In genomic region chr1:211281322-211282022, GRCh38 we compare ENCODE assay signal across 16 cellular contexts. TPM values are rescaled to one million over a fixed set of nuclear protein-coding genes. Genes with fewer than 3 reads are reported as not detected.
A peak's percentile ranks its signal among the peaks of the same experiment; 100 is the strongest.
DNase-seq lines count a peak whose midpoint lies in the region; TF ChIP-seq lines count a peak whose summit lies in the region.
"Had no signal": no experiment of that assay in that cellular context is flagged by ENCODE, and none has a peak within 500 bp of the region (broad histone marks: within the 10 kb centered on the region; RNA-seq: fewer than 3 reads in every experiment).

No MANE protein-coding gene starts in this region.

- H3K79me2 ChIP-seq in MM.1S (ENCODE audit: low read length) = peaks cover 24% of the 10 kb centered on the region

- TF ChIP-seq CTCF in MM.1S (IDR thresholded peaks at IDR 0.05; ENCODE audit: low read length) = no peak

- no peak overlapping the region for H3K4me3 Mint-ChIP-seq in activated CD4-positive, alpha-beta memory T cell treated with anti-CD3 and anti-CD28 coated beads for 36 hours
- H3K4me3 Mint-ChIP-seq in activated CD4-positive, alpha-beta memory T cell treated with anti-CD3 and anti-CD28 coated beads, Interleukin-2, amount 10 ng/mL, durations not matched to agents 7 days and 5 days = no peak overlapping the region
- H3K4me3 Mint-ChIP-seq: activated naive CD4-positive, alpha-beta T cell treated with anti-CD3 and anti-CD28 coated beads for 36 hours; CD4-positive, CD25-positive, alpha-beta regulatory T cell; effector memory CD8-positive, alpha-beta T cell had no signal

- H3K36me3 ChIP-seq in MM.1S (replicated peaks; ENCODE audit: insufficient read depth, low read length) = peaks cover 3% of the 10 kb centered on the region; the same call in 1 of the 2 replicates

- H3K36me3 Mint-ChIP-seq in activated CD4-positive, alpha-beta memory T cell treated with anti-CD3 and anti-CD28 coated beads for 36 hours = peaks cover 19% of the 10 kb centered on the region
- H3K36me3 Mint-ChIP-seq in activated CD4-positive, alpha-beta memory T cell treated with anti-CD3 and anti-CD28 coated beads, Interleukin-2, amount 10 ng/mL, durations not matched to agents 7 days and 5 days (ENCODE audit: low read depth) = peaks cover 29% of the 10 kb centered on the region

- H3K4me1 Mint-ChIP-seq in activated CD4-positive, alpha-beta memory T cell treated with anti-CD3 and anti-CD28 coated beads for 36 hours (ENCODE audit: low read depth) = peaks cover 4% of the 10 kb centered on the region
- no peaks in the 10 kb centered on the region for H3K4me1 Mint-ChIP-seq in activated CD4-positive, alpha-beta memory T cell treated with anti-CD3 and anti-CD28 coated beads, Interleukin-2, amount 10 ng/mL, durations not matched to agents 7 days and 5 days

- peak overlapping the region; percentile 80 for H3K27ac ChIP-seq in MM.1S (ENCODE audit: low read length)

- peak; percentile 19 for DNase-seq in activated CD4-positive, alpha-beta memory T cell treated with anti-CD3 and anti-CD28 coated beads for 36 hours
- no peak for DNase-seq in activated CD4-positive, alpha-beta memory T cell treated with anti-CD3 and anti-CD28 coated beads, Interleukin-2, amount 10 ng/mL, durations not matched to agents 7 days and 5 days
- DNase-seq in MM.1S (no peak), fibroblast of gingiva (ENCODE audit: low read depth) (peak; percentile 5), renal cortical epithelial cell (ENCODE audit: low read depth) (peak; percentile 83), pons (ENCODE audit: low spot score) (no peak), NCI-H146 treated with DMSO at 0.1 percent for 48 hours (lab: John Stamatoyannopoulos, UW; ENCODE audit: unreplicated experiment) (no peak), HuH-7 (ENCODE audit: low spot score) (no peak)
- DNase-seq: caudate nucleus; effector memory CD8-positive, alpha-beta T cell; Karpas-422; NCI-H1417 treated with DMSO at 0.1 percent for 48 hours; NCI-H345; nucleus accumbens had no signal

- H2AFZ ChIP-seq in MM.1S (ENCODE audit: low read length) = no peak overlapping the region

- intact Hi-C loops in activated CD4-positive, alpha-beta memory T cell treated with anti-CD3 and anti-CD28 coated beads for 36 hours (cut with micrococcal nuclease) = loop anchor here (1.0 to 5.0 kb wide), 3 partner anchors 22 to 834 kb away; partner anchors contain the start of gene RCOR3

- H3K9me3 Mint-ChIP-seq in activated CD4-positive, alpha-beta memory T cell treated with anti-CD3 and anti-CD28 coated beads for 36 hours = no peaks in the 10 kb centered on the region
- no peaks in the 10 kb centered on the region for H3K9me3 Mint-ChIP-seq in activated CD4-positive, alpha-beta memory T cell treated with anti-CD3 and anti-CD28 coated beads, Interleukin-2, amount 10 ng/mL, durations not matched to agents 7 days and 5 days
- H3K9me3 Mint-ChIP-seq: activated naive CD4-positive, alpha-beta T cell treated with anti-CD3 and anti-CD28 coated beads for 36 hours; CD4-positive, CD25-positive, alpha-beta regulatory T cell; effector memory CD8-positive, alpha-beta T cell had no signal

- H3K9me3 ChIP-seq in MM.1S (replicated peaks; ENCODE audit: insufficient read depth, low read length) = no peaks in the 10 kb centered on the region

- H4K20me1 ChIP-seq in MM.1S (ENCODE audit: insufficient read depth, low read length) = no peaks in the 10 kb centered on the region

- POLR2A ChIA-PET in activated CD4-positive, alpha-beta memory T cell treated with anti-CD3 and anti-CD28 coated beads for 36 hours (lab: Charles Lee) = interaction anchor here (0.6 to 1.8 kb wide), 7 partner anchors 15 to 102 kb away, joined by 3 to 5 read pairs (median 3); no protein-coding TSS in a partner anchor
- POLR2A ChIA-PET in activated CD4-positive, alpha-beta memory T cell treated with anti-CD3 and anti-CD28 coated beads, Interleukin-2, amount 10 ng/mL, durations not matched to agents 7 days and 5 days (lab: Charles Lee) = interaction anchor here (0.6 to 1.8 kb wide), 4 partner anchors 10 to 62 kb away, joined by 3 to 6 read pairs (median 4); no protein-coding TSS in a partner anchor

- peak overlapping the region; percentile 49 for H3K9ac ChIP-seq in MM.1S (ENCODE audit: low read length)

- peak overlapping the region; percentile 71 for H3K4me2 ChIP-seq in MM.1S (ENCODE audit: low read depth, low read length)

- CTCF ChIA-PET in activated CD4-positive, alpha-beta memory T cell treated with anti-CD3 and anti-CD28 coated beads for 36 hours (lab: Charles Lee) = interaction anchor here (0.9 to 1.8 kb wide), 5 partner anchors 14 to 233 kb away, joined by 3 to 5 read pairs (median 4); no protein-coding TSS in a partner anchor
- CTCF ChIA-PET in activated CD4-positive, alpha-beta memory T cell treated with anti-CD3 and anti-CD28 coated beads, Interleukin-2, amount 10 ng/mL, durations not matched to agents 7 days and 5 days (lab: Charles Lee) = interaction anchor here (0.8 to 1.5 kb wide), 2 partner anchors 15 to 42 kb away, joined by 3 to 4 read pairs; no protein-coding TSS in a partner anchor

- H3K4me1 ChIP-seq in MM.1S (ENCODE audit: low read length) = peaks cover 14% of the 10 kb centered on the region

- peak overlapping the region; percentile 34 for H3K4me3 ChIP-seq in MM.1S (ENCODE audit: low read length)

- no peaks in the 10 kb centered on the region for H3K27me3 ChIP-seq in MM.1S (replicated peaks; ENCODE audit: insufficient read depth, low read length)

- H3K9me2 ChIP-seq in MM.1S (replicated peaks; ENCODE audit: insufficient read depth, low read length) = no peaks in the 10 kb centered on the region

- no peak overlapping the region for H3K27ac Mint-ChIP-seq in activated CD4-positive, alpha-beta memory T cell treated with anti-CD3 and anti-CD28 coated beads for 36 hours
- no peak overlapping the region for H3K27ac Mint-ChIP-seq in activated CD4-positive, alpha-beta memory T cell treated with anti-CD3 and anti-CD28 coated beads, Interleukin-2, amount 10 ng/mL, durations not matched to agents 7 days and 5 days
- H3K27ac Mint-ChIP-seq: activated naive CD4-positive, alpha-beta T cell treated with anti-CD3 and anti-CD28 coated beads for 36 hours; CD4-positive, CD25-positive, alpha-beta regulatory T cell; effector memory CD8-positive, alpha-beta T cell had no signal

- H3F3A ChIP-seq in MM.1S (ENCODE audit: insufficient read depth, low read length) = peaks cover 18% of the 10 kb centered on the region

- no peaks in the 10 kb centered on the region for H3K27me3 Mint-ChIP-seq in activated CD4-positive, alpha-beta memory T cell treated with anti-CD3 and anti-CD28 coated beads for 36 hours
- H3K27me3 Mint-ChIP-seq in activated CD4-positive, alpha-beta memory T cell treated with anti-CD3 and anti-CD28 coated beads, Interleukin-2, amount 10 ng/mL, durations not matched to agents 7 days and 5 days = no peaks in the 10 kb centered on the region
- H3K27me3 Mint-ChIP-seq: CD4-positive, CD25-positive, alpha-beta regulatory T cell; effector memory CD8-positive, alpha-beta T cell had no signal

RNA-seq across cellular contexts. Expression of gene RCOR3, which starts 22.3 kb away (rescaled TPM):
- 10 to 100 TPM; 30.2 to 32.7 TPM for total RNA-seq in activated CD4-positive, alpha-beta memory T cell treated with anti-CD3 and anti-CD28 coated beads for 36 hours
- 10 to 100 TPM; 47.8 to 52.7 TPM for total RNA-seq in activated CD4-positive, alpha-beta memory T cell treated with anti-CD3 and anti-CD28 coated beads, Interleukin-2, amount 10 ng/mL, durations not matched to agents 7 days and 5 days
- total RNA-seq in renal cortical epithelial cell = 8.0 and 37.3 TPM in 2 replicates

RNA-seq across cellular contexts. Expression of gene TRAF5, which starts 45.2 kb away (rescaled TPM):
- total RNA-seq in activated CD4-positive, alpha-beta memory T cell treated with anti-CD3 and anti-CD28 coated beads for 36 hours = 10 to 100 TPM; 42.5 to 44.6 TPM
- total RNA-seq in activated CD4-positive, alpha-beta memory T cell treated with anti-CD3 and anti-CD28 coated beads, Interleukin-2, amount 10 ng/mL, durations not matched to agents 7 days and 5 days = 10 to 100 TPM; 67.9 to 68.4 TPM
- 9.0 and 19.4 TPM in 2 replicates for total RNA-seq in renal cortical epithelial cell

Comparison
In these comparisons a context has a peak if more than half of its experiments do, and no peak if none do; other contexts are left out.
1. DNase-seq: peak in activated CD4-positive, alpha-beta memory T cell treated with anti-CD3 and anti-CD28 coated beads for 36 hours (single experiment), fibroblast of gingiva (single experiment) and renal cortical epithelial cell (single experiment); none in activated CD4-positive, alpha-beta memory T cell treated with anti-CD3 and anti-CD28 coated beads, Interleukin-2, amount 10 ng/mL, durations not matched to agents 7 days and 5 days (single experiment), MM.1S (single experiment), pons (single experiment), NCI-H146 treated with DMSO at 0.1 percent for 48 hours (single experiment) and HuH-7 (single experiment).